In genomic region chr7:2757904-2758672, GRCh38 we compare ENCODE assay signal across 8 cellular contexts.
DNase-seq lines count a peak whose midpoint lies in the region; ATAC-seq and TF ChIP-seq lines count a peak whose summit lies in the region.

No MANE protein-coding gene starts in this region.

- peak overlapping the region in 4 of 12 donors; percentile 1 to 19 (median 13) for H3K4me3 ChIP-seq in heart left ventricle
- H3K4me3 ChIP-seq in skeletal muscle cell (ENCODE audit: low read depth, low read length): peak overlapping the region; percentile 27

- peaks cover 0 to 5% (median 0%) of the 10 kb centered on the region in 9 donors for H3K36me3 ChIP-seq in heart left ventricle

- peak; percentile 75 for ATAC-seq in GM19452 (IDR thresholded peaks at IDR 0.05; ENCODE audit: unreplicated experiment)
- ATAC-seq in HG03469 (IDR thresholded peaks at IDR 0.05; ENCODE audit: unreplicated experiment): peak; percentile 63
- peak; percentile 13 to 65 (median 42) for ATAC-seq in heart left ventricle

- peak overlapping the region; percentile 48 for H3K4me3 Mint-ChIP-seq in activated naive CD4-positive, alpha-beta T cell treated with anti-CD3 and anti-CD28 coated beads for 36 hours

- H3K4me1 ChIP-seq in heart left ventricle: peaks cover 16 to 65% (median 54%) of the 10 kb centered on the region in 12 donors

- peaks cover 0 to 6% (median 0%) of the 10 kb centered on the region in 12 donors for H3K9me3 ChIP-seq in heart left ventricle

- peaks cover 13% of the 10 kb centered on the region for H3K36me3 Mint-ChIP-seq in activated naive CD4-positive, alpha-beta T cell treated with anti-CD3 and anti-CD28 coated beads for 36 hours (ENCODE audit: low read depth)

- peak overlapping the region; percentile 94 for H3K27ac Mint-ChIP-seq in activated naive CD4-positive, alpha-beta T cell treated with anti-CD3 and anti-CD28 coated beads for 36 hours

- peak overlapping the region; percentile 18 to 98 (median 84) for H3K27ac ChIP-seq in heart left ventricle

- intact Hi-C loops in activated naive CD4-positive, alpha-beta T cell treated with anti-CD3 and anti-CD28 coated beads for 36 hours (cut with micrococcal nuclease): loop anchor here (1.0 to 10.0 kb wide), 9 partner anchors 15 to 307 kb away; partner anchors contain the start of gene GNA12
- intact Hi-C loops in heart left ventricle (cut with DNase I): loop anchor here in 1 of 10 donors (10.0 kb wide), 1 partner anchor 67 kb away; no protein-coding TSS in a partner anchor

- CTCF ChIA-PET in activated naive CD4-positive, alpha-beta T cell treated with anti-CD3 and anti-CD28 coated beads for 36 hours (lab: Charles Lee): interaction anchor here (0.7 to 2.1 kb wide), 4 partner anchors 23 to 289 kb away, joined by 3 to 8 read pairs (median 5); no protein-coding TSS in a partner anchor

- no peak for TF ChIP-seq CTCF in heart left ventricle (IDR thresholded peaks at IDR 0.05)

- peak; percentile 93 for DNase-seq in COLO829 (ENCODE audit: low spot score)
- DNase-seq in RPMI7951 (ENCODE audit: low read depth): peak; percentile 100
- DNase-seq in activated naive CD4-positive, alpha-beta T cell treated with anti-CD3 and anti-CD28 coated beads for 36 hours: peak; percentile 91
- DNase-seq in heart left ventricle: peak in 3 of 5 donors; percentile 44 to 52 (median 48)
- peak; percentile 97 for DNase-seq in skeletal muscle cell (ENCODE audit: low read depth)
- DNase-seq in NCI-H524 (lab: John Stamatoyannopoulos, UW): no peak

- peaks cover 35% of the 10 kb centered on the region for H3K4me1 Mint-ChIP-seq in activated naive CD4-positive, alpha-beta T cell treated with anti-CD3 and anti-CD28 coated beads for 36 hours (ENCODE audit: low read depth)

- TF ChIP-seq POLR2A in heart left ventricle (IDR thresholded peaks at IDR 0.05): no peak

- no peaks in the 10 kb centered on the region for H3K27me3 ChIP-seq in heart left ventricle

- no peaks in the 10 kb centered on the region for H3K9me3 Mint-ChIP-seq in activated naive CD4-positive, alpha-beta T cell treated with anti-CD3 and anti-CD28 coated beads for 36 hours

- H3K27me3 Mint-ChIP-seq in activated naive CD4-positive, alpha-beta T cell treated with anti-CD3 and anti-CD28 coated beads for 36 hours (ENCODE audit: low read depth): no peaks in the 10 kb centered on the region

- 44 to 56% (median 50%) methylated on average over 12 of the region's 12 CpGs for WGBS in heart left ventricle, 4 donors

Comparison
In these comparisons a context has a peak if more than half of its experiments do, and no peak if none do; other contexts are left out.
1. DNase-seq: peak in COLO829 (single experiment), RPMI7951 (single experiment), activated naive CD4-positive, alpha-beta T cell treated with anti-CD3 and anti-CD28 coated beads for 36 hours (single experiment), heart left ventricle (3 of 5) and skeletal muscle cell (single experiment); none in NCI-H524 (0 of 2).
2. Peak in every context shown above with its lines, with median percentiles within 50 percentile points of each other: ATAC-seq.